In genomic region chrX:16125520-16126149, GRCh38 we compare ENCODE assay signal across 20 cellular contexts. TPM values are rescaled to one million over a fixed set of nuclear protein-coding genes. Genes with fewer than 3 reads are reported as not detected.
A peak's percentile ranks its signal among the peaks of the same experiment; 100 is the strongest.
DNase-seq lines count a peak whose midpoint lies in the region; TF ChIP-seq lines count a peak whose summit lies in the region.
"Had no signal": no experiment of that assay in that cellular context is flagged by ENCODE, and none has a peak within 500 bp of the region (broad histone marks: within the 10 kb centered on the region; RNA-seq: fewer than 3 reads in every experiment).

No MANE protein-coding gene starts in this region.

- DNase-seq in NCI-H1436 (lab: John Stamatoyannopoulos, UW) (peak; percentile 4), NCI-H1436 treated with DMSO at 0.1 percent for 48 hours (lab: John Stamatoyannopoulos, UW) (no peak), NCI-H69 (lab: John Stamatoyannopoulos, UW) (peak; percentile 79), fibroblast of lung (ENCODE audit: low read depth in 2 of 2) (no peak), NCI-H82 treated with DMSO at 0.1 percent for 48 hours (lab: John Stamatoyannopoulos, UW; ENCODE audit: unreplicated experiment) (no peak), nucleus accumbens (lab: John Stamatoyannopoulos, UW) (no peak), Peyer's patch (no peak)
- DNase-seq: ACHN; activated CD8-positive, alpha-beta T cell treated with anti-CD3 and anti-CD28 coated beads for 36 hours; activated effector memory CD4-positive, alpha-beta T cell treated with anti-CD3 and anti-CD28 coated beads, Interleukin-2, amount 50 U/mL, for 16 hours; effector memory CD4-positive, alpha-beta T cell; GM23248; NCI-H1048; PC-9; stimulated activated CD4-positive, alpha-beta T cell treated with anti-CD3 and anti-CD28 coated beads, Interleukin-15, amount 100 ng/mL, for 24 hours; stimulated activated CD8-positive, alpha-beta memory T cell treated with anti-CD3 and anti-CD28 coated beads, Interleukin-4, amount 100 ng/mL, for 48 hours; T-helper 2 cell had no signal

- H3K4me3 ChIP-seq in fibroblast of lung (replicated peaks in 1 of 4; ENCODE audit: control extremely low read depth in 1 of 4, insufficient read depth in 1 of 4, low read depth in 3 of 4, low read length in 4 of 4), result no peak overlapping the region
- H3K4me3 ChIP-seq in stomach smooth muscle (ENCODE audit: low read length in 2 of 2), result peak overlapping the region; percentile 74 to 78
- H3K4me3 ChIP-seq in Peyer's patch, result no peak overlapping the region
- H3K4me3 ChIP-seq: GM23248, lung, PC-9 had no signal

- H2AFZ ChIP-seq in fibroblast of lung (ENCODE audit: low read length), result peak overlapping the region; percentile 30
- H2AFZ ChIP-seq: GM23248, PC-9 had no signal

- no peak overlapping the region for H3K27ac ChIP-seq in fibroblast of lung (ENCODE audit: insufficient read depth, low read length)
- peak overlapping the region; percentile 7 for H3K27ac ChIP-seq in stomach smooth muscle (ENCODE audit: low read length)
- H3K27ac ChIP-seq in Peyer's patch, result no peak overlapping the region
- H3K27ac ChIP-seq: GM23248, PC-9 had no signal

- H3K27me3 ChIP-seq in fibroblast of lung (ENCODE audit: control insufficient read depth, insufficient read depth, low read length) (no peaks in the 10 kb centered on the region), stomach smooth muscle (ENCODE audit: control insufficient read depth in 1 of 2, insufficient read depth in 2 of 2, low read length in 2 of 2) (peaks cover 0 to 8% of the 10 kb centered on the region in 2 donors), Peyer's patch (no peaks in the 10 kb centered on the region)

- peak overlapping the region; percentile 51 for H3K4me2 ChIP-seq in fibroblast of lung (ENCODE audit: extremely low read depth, insufficient read depth, low read length)
- H3K4me2 ChIP-seq: PC-9 had no signal

- H3K9ac ChIP-seq in fibroblast of lung (ENCODE audit: insufficient read depth, low read length) (no peak overlapping the region), stomach smooth muscle (ENCODE audit: low read length in 2 of 2) (peak overlapping the region in 1 of 2 donors; percentile 45)
- H3K9ac ChIP-seq: GM23248 had no signal

- H3K36me3 ChIP-seq in fibroblast of lung (ENCODE audit: control insufficient read depth, insufficient read depth, low read length) (no peaks in the 10 kb centered on the region), stomach smooth muscle (ENCODE audit: control insufficient read depth in 2 of 2, insufficient read depth in 2 of 2, low read length in 2 of 2) (no peaks in the 10 kb centered on the region), Peyer's patch (no peaks in the 10 kb centered on the region)

- no peak for TF ChIP-seq POLR2A in Peyer's patch (IDR thresholded peaks at IDR 0.05)

- H3K4me1 ChIP-seq in fibroblast of lung (ENCODE audit: control insufficient read depth, extremely low read depth, insufficient read depth, low read length), result no peaks in the 10 kb centered on the region
- no peaks in the 10 kb centered on the region for H3K4me1 ChIP-seq in stomach smooth muscle (ENCODE audit: control insufficient read depth, insufficient read depth, low read length)
- no peaks in the 10 kb centered on the region for H3K4me1 ChIP-seq in Peyer's patch

- H4K20me1 ChIP-seq in fibroblast of lung (ENCODE audit: control insufficient read depth, extremely low read depth, insufficient read depth, low read length), result no peaks in the 10 kb centered on the region

- H3K79me2 ChIP-seq in fibroblast of lung (ENCODE audit: control insufficient read depth, insufficient read depth, low read length), result no peaks in the 10 kb centered on the region

- TF ChIP-seq CTCF in fibroblast of lung (conservative IDR thresholded peaks at IDR 0.05 in 1 of 2, IDR thresholded peaks at IDR 0.05 in 1 of 2; ENCODE audit: low read depth in 1 of 2, low read length in 2 of 2) (no peak), Peyer's patch (IDR thresholded peaks at IDR 0.05) (no peak)

- H3K9me3 ChIP-seq in fibroblast of lung (ENCODE audit: control insufficient read depth, insufficient read depth, low read depth, low read length) (no peaks in the 10 kb centered on the region), stomach smooth muscle (ENCODE audit: control insufficient read depth in 2 of 2, low read length in 2 of 2) (no peaks in the 10 kb centered on the region), Peyer's patch (no peaks in the 10 kb centered on the region)

RNA-seq across cellular contexts. Expression of gene GRPR, which starts 2.3 kb away (rescaled TPM):
- total RNA-seq in fibroblast of lung (0.33 TPM in 1 of 2 replicates, not detected in the other), Peyer's patch (not detected)
- 3.6 and 4.1 TPM in 2 replicates for polyA plus RNA-seq in fibroblast of lung
- polyA plus RNA-seq in fibroblast of lung (2012), result 1.6 and 2.4 TPM in 2 replicates
- 13.4 and 14.8 TPM in 2 replicates for polyA minus RNA-seq in fibroblast of lung (ENCODE audit: low replicate concordance)
- total RNA-seq: activated CD8-positive, alpha-beta T cell treated with anti-CD3 and anti-CD28 coated beads for 36 hours; GM23248; ureter had no signal

RNA-seq across cellular contexts. Expression of gene MAGEB17, which starts 41.6 kb away (rescaled TPM):
- total RNA-seq in fibroblast of lung (not detected in 2 replicates), Peyer's patch (not detected)
- 0.06 and 0.10 TPM in 2 replicates for polyA plus RNA-seq in fibroblast of lung
- polyA plus RNA-seq in fibroblast of lung (2012), result 0.08 TPM in 1 of 2 replicates, not detected in the other
- not detected in 2 replicates for polyA minus RNA-seq in fibroblast of lung (ENCODE audit: low replicate concordance)
- total RNA-seq: activated CD8-positive, alpha-beta T cell treated with anti-CD3 and anti-CD28 coated beads for 36 hours; GM23248; lung; PC-9; ureter had no signal
- polyA plus RNA-seq: GM23248 had no signal

Comparison
In these comparisons a context has a peak if more than half of its experiments do, and no peak if none do; other contexts are left out.
1. DNase-seq: peak in NCI-H1436 (single experiment) and NCI-H69 (single experiment); none in NCI-H1436 treated with DMSO at 0.1 percent for 48 hours (single experiment), fibroblast of lung (0 of 2), NCI-H82 treated with DMSO at 0.1 percent for 48 hours (single experiment), nucleus accumbens (0 of 56) and Peyer's patch (0 of 3).
2. H3K4me3 ChIP-seq: peak in stomach smooth muscle (2 of 2); none in fibroblast of lung (0 of 4) and Peyer's patch (0 of 4).